ENCODE assay signal across 8 cellular contexts in genomic region chr6:109440325-109441068, GRCh38. TPM values are rescaled to one million over a fixed set of nuclear protein-coding genes. Genes with fewer than 3 reads are reported as not detected.
DNase-seq lines count a peak whose midpoint lies in the region; ATAC-seq and TF ChIP-seq lines count a peak whose summit lies in the region.

TSS of gene PPIL6 (minus strand) at chr6:109440628. CDS start at chr6:109440590, 38 bp downstream.
TSS of gene SMPD2 (plus strand) at chr6:109440724. CDS start at chr6:109441122, 398 bp downstream.

- H3K4me3 ChIP-seq in AG04450 (ENCODE audit: low read depth, low read length): peak within 1 kb of the TSS; percentile 83

- DNase-seq in AG04450 (ENCODE audit: low read depth, low spot score) (peak; percentile 58), NCI-H2171 treated with DMSO at 0.1 percent for 48 hours (lab: John Stamatoyannopoulos, UW) (peak; percentile 88), cerebellar cortex (ENCODE audit: low spot score) (peak; percentile 81), kidney glomerular epithelial cell (lab: John Stamatoyannopoulos, UW) (peak; percentile 82)
- DNase-seq in activated CD4-positive, CD25-positive, alpha-beta regulatory T cell treated with anti-CD3 and anti-CD28 coated beads, Interleukin-2, amount 50 U/mL, for 16 hours (ENCODE audit: low read depth, low spot score): peak; percentile 42
- DNase-seq in stimulated activated CD4-positive, alpha-beta T cell treated with anti-CD3 and anti-CD28 coated beads, Interleukin-15, amount 100 ng/mL, for 48 hours (ENCODE audit: low read depth in 2 of 2): peak; percentile 45 to 62

- H3K27me3 ChIP-seq in AG04450 (ENCODE audit: control insufficient read depth, insufficient read depth, low read length): no peaks in the 10 kb centered on the region

- CTCF ChIA-PET in AG04450 (lab: Charles Lee): interaction anchor here (0.6 to 1.8 kb wide), 11 partner anchors 11 to 1501 kb away, joined by 3 to 6 read pairs (median 4); partner anchors contain the start of gene MICAL1

- POLR2A ChIA-PET in AG04450 (lab: Yijun Ruan, JAX): interaction anchor here (0.9 to 1.4 kb wide), 8 partner anchors 9 to 346 kb away, joined by 3 to 16 read pairs (median 4); partner anchors contain the start of genes CD164, CEP57L1, MICAL1 and SESN1

- H3K27ac ChIP-seq in AG04450 (ENCODE audit: low read depth, low read length): peak within 1 kb of the TSS; percentile 79

- peak; percentile 38 for ATAC-seq in HG03060 (IDR thresholded peaks at IDR 0.05; ENCODE audit: low read depth, unreplicated experiment)

- peak; percentile 49 for TF ChIP-seq POLR2A in GM18526 (IDR thresholded peaks at IDR 0.05; ENCODE audit: extremely low read depth, insufficient read length)

- peak; percentile 33 for TF ChIP-seq CTCF in AG04450 (IDR thresholded peaks at IDR 0.05; ENCODE audit: low read depth, low read length)

- H3K9me3 ChIP-seq in AG04450 (ENCODE audit: control insufficient read depth, insufficient read depth, low read length): no peaks in the 10 kb centered on the region; the same call in 1 of the 2 replicates

RNA-seq across cellular contexts. Expression of gene PPIL6, which starts in this region (rescaled TPM):
- polyA plus RNA-seq in AG04450 (2011; rRNA removed): 0.71 and 0.83 TPM in 2 replicates
- polyA minus RNA-seq in AG04450 (2011; rRNA and poly(A)+ RNA removed): not detected in 2 replicates

RNA-seq across cellular contexts. Expression of gene SMPD2, which starts in this region (rescaled TPM):
- 4.5 and 5.4 TPM in 2 replicates for polyA plus RNA-seq in AG04450 (2011; rRNA removed)
- 11.4 and 13.4 TPM in 2 replicates for polyA minus RNA-seq in AG04450 (2011; rRNA and poly(A)+ RNA removed)

Comparison
In these comparisons a context has a peak if more than half of its experiments do, and no peak if none do; other contexts are left out.
1. Peak in every context shown above with its lines: DNase-seq, ATAC-seq, H3K4me3 ChIP-seq and H3K27ac ChIP-seq.